Comparison of ENCODE assay signal across 1 cellular context in the genomic region with DNA sequence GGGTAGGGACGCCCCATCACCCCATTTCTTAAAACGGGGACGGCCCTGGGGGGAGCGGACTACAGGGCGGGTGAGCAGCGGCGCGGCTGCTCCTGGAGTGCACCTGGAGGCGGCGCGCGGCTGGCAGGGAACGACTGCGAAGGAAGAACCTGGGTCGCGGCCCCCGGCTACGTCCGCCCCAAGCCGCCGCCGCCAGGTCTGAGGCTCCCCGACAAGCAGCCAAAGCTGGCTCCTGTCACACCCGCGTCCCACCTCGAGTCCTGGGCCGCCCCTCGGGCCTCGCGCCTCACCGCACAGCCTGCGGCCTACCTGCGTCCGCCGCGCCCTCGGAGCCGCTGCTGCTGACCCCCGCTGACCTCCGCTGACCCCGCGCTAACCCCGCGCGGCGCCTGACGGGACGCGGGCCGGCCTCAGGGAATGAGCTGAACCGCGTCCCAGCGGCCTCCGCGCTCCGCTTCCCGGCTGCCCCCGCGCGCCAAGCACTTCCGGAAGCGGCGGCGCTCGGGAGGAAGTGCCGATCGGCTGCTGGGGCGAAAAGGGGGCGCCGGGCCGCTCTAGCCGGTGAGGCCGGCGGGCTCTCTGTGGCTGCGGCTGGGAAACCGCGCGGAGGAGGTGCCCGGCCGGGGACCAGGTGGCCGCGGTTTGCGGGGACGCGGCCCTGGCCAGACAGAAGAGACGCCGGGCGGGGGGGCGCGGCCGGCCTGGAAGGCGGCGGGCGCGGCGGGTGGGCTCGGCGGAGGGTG.
TF ChIP-seq lines count a peak whose summit lies in the region.

A gene with protein sequence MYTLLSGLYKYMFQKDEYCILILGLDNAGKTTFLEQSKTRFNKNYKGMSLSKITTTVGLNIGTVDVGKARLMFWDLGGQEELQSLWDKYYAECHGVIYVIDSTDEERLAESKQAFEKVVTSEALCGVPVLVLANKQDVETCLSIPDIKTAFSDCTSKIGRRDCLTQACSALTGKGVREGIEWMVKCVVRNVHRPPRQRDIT (minus strand): TSS at position 419 of the 743 bp plus-strand sequence. CDS start 885 bp downstream, outside the sequence.
A gene with protein sequence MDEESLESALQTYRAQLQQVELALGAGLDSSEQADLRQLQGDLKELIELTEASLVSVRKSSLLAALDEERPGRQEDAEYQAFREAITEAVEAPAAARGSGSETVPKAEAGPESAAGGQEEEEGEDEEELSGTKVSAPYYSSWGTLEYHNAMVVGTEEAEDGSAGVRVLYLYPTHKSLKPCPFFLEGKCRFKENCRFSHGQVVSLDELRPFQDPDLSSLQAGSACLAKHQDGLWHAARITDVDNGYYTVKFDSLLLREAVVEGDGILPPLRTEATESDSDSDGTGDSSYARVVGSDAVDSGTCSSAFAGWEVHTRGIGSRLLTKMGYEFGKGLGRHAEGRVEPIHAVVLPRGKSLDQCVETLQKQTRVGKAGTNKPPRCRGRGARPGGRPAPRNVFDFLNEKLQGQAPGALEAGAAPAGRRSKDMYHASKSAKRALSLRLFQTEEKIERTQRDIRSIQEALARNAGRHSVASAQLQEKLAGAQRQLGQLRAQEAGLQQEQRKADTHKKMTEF (plus strand): TSS at position 482 of the 743 bp plus-strand sequence. CDS start 542 bp downstream, outside the sequence.

TF ChIP-seq in K562, 482 proteins besides CTCF, POLR2A, EP300 and RAD21 (continued from another document and continues in another):
- TF ChIP-seq LCOR (CRISPR knock-in tag; IDR thresholded peaks at IDR 0.05): no peak
- peak; percentile 97 for TF ChIP-seq ZBTB1 (CRISPR knock-in tag; IDR thresholded peaks at IDR 0.05; ENCODE audit: borderline replicate concordance, low read depth)
- peak; percentile 23; the same call in 1 of the 2 replicates for TF ChIP-seq PML (IDR thresholded peaks at IDR 0.05; ENCODE audit: low read length)
- TF ChIP-seq, protein P1, sequence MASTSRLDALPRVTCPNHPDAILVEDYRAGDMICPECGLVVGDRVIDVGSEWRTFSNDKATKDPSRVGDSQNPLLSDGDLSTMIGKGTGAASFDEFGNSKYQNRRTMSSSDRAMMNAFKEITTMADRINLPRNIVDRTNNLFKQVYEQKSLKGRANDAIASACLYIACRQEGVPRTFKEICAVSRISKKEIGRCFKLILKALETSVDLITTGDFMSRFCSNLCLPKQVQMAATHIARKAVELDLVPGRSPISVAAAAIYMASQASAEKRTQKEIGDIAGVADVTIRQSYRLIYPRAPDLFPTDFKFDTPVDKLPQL (IDR thresholded peaks at IDR 0.05; ENCODE audit: extremely low read depth, insufficient read length): no peak
- TF ChIP-seq ILK (tag; IDR thresholded peaks at IDR 0.05; ENCODE audit: borderline replicate concordance, low read depth): no peak
- no peak for TF ChIP-seq ZNF507 (tag; conservative IDR thresholded peaks at IDR 0.05)
- TF ChIP-seq NFE2 (IDR thresholded peaks at IDR 0.05; ENCODE audit: low read depth): no peak
- no peak for TF ChIP-seq PTTG1 (tag; IDR thresholded peaks at IDR 0.05; ENCODE audit: low read depth)
- TF ChIP-seq ELF4 (CRISPR knock-in tag; IDR thresholded peaks at IDR 0.05): no peak
- TF ChIP-seq, protein P2, sequence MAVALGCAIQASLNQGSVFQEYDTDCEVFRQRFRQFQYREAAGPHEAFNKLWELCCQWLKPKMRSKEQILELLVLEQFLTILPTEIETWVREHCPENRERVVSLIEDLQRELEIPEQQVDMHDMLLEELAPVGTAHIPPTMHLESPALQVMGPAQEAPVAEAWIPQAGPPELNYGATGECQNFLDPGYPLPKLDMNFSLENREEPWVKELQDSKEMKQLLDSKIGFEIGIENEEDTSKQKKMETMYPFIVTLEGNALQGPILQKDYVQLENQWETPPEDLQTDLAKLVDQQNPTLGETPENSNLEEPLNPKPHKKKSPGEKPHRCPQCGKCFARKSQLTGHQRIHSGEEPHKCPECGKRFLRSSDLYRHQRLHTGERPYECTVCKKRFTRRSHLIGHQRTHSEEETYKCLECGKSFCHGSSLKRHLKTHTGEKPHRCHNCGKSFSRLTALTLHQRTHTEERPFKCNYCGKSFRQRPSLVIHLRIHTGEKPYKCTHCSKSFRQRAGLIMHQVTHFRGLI (CRISPR knock-in tag; IDR thresholded peaks at IDR 0.05): no peak
- TF ChIP-seq ZNF384 (IDR thresholded peaks at IDR 0.05; ENCODE audit: low read depth, low read length): no peak
- TF ChIP-seq, protein P3, sequence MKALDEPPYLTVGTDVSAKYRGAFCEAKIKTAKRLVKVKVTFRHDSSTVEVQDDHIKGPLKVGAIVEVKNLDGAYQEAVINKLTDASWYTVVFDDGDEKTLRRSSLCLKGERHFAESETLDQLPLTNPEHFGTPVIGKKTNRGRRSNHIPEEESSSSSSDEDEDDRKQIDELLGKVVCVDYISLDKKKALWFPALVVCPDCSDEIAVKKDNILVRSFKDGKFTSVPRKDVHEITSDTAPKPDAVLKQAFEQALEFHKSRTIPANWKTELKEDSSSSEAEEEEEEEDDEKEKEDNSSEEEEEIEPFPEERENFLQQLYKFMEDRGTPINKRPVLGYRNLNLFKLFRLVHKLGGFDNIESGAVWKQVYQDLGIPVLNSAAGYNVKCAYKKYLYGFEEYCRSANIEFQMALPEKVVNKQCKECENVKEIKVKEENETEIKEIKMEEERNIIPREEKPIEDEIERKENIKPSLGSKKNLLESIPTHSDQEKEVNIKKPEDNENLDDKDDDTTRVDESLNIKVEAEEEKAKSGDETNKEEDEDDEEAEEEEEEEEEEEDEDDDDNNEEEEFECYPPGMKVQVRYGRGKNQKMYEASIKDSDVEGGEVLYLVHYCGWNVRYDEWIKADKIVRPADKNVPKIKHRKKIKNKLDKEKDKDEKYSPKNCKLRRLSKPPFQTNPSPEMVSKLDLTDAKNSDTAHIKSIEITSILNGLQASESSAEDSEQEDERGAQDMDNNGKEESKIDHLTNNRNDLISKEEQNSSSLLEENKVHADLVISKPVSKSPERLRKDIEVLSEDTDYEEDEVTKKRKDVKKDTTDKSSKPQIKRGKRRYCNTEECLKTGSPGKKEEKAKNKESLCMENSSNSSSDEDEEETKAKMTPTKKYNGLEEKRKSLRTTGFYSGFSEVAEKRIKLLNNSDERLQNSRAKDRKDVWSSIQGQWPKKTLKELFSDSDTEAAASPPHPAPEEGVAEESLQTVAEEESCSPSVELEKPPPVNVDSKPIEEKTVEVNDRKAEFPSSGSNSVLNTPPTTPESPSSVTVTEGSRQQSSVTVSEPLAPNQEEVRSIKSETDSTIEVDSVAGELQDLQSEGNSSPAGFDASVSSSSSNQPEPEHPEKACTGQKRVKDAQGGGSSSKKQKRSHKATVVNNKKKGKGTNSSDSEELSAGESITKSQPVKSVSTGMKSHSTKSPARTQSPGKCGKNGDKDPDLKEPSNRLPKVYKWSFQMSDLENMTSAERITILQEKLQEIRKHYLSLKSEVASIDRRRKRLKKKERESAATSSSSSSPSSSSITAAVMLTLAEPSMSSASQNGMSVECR (CRISPR knock-in tag; IDR thresholded peaks at IDR 0.05): peak; percentile 91; the same call in 1 of the 2 replicates
- no peak for TF ChIP-seq HNRNPUL1 (IDR thresholded peaks at IDR 0.05; ENCODE audit: low read length)
- TF ChIP-seq ZNF584 (CRISPR knock-in tag; IDR thresholded peaks at IDR 0.05; ENCODE audit: low read depth): peak; percentile 84; the same call in 1 of the 2 replicates
- TF ChIP-seq ZNF23 (CRISPR knock-in tag; IDR thresholded peaks at IDR 0.05): no peak
- no peak for TF ChIP-seq SRSF9 (IDR thresholded peaks at IDR 0.05; ENCODE audit: borderline replicate concordance, low read depth, low read length)
- no peak for TF ChIP-seq POU5F1 (IDR thresholded peaks at IDR 0.05; ENCODE audit: borderline replicate concordance, low read depth, low read length, partially characterized antibody)
- 0 out of 2 replicates have a peak, but pooled peaks have one; percentile 22 for TF ChIP-seq ZNF282 (CRISPR knock-in tag; IDR thresholded peaks at IDR 0.05)
- TF ChIP-seq MAZ (CRISPR knock-in tag; conservative IDR thresholded peaks at IDR 0.05 in 1 of 2, IDR thresholded peaks at IDR 0.05 in 1 of 2): peak; percentile 82 to 84; a peak in 3 of 4 replicates
- TF ChIP-seq, protein P4, sequence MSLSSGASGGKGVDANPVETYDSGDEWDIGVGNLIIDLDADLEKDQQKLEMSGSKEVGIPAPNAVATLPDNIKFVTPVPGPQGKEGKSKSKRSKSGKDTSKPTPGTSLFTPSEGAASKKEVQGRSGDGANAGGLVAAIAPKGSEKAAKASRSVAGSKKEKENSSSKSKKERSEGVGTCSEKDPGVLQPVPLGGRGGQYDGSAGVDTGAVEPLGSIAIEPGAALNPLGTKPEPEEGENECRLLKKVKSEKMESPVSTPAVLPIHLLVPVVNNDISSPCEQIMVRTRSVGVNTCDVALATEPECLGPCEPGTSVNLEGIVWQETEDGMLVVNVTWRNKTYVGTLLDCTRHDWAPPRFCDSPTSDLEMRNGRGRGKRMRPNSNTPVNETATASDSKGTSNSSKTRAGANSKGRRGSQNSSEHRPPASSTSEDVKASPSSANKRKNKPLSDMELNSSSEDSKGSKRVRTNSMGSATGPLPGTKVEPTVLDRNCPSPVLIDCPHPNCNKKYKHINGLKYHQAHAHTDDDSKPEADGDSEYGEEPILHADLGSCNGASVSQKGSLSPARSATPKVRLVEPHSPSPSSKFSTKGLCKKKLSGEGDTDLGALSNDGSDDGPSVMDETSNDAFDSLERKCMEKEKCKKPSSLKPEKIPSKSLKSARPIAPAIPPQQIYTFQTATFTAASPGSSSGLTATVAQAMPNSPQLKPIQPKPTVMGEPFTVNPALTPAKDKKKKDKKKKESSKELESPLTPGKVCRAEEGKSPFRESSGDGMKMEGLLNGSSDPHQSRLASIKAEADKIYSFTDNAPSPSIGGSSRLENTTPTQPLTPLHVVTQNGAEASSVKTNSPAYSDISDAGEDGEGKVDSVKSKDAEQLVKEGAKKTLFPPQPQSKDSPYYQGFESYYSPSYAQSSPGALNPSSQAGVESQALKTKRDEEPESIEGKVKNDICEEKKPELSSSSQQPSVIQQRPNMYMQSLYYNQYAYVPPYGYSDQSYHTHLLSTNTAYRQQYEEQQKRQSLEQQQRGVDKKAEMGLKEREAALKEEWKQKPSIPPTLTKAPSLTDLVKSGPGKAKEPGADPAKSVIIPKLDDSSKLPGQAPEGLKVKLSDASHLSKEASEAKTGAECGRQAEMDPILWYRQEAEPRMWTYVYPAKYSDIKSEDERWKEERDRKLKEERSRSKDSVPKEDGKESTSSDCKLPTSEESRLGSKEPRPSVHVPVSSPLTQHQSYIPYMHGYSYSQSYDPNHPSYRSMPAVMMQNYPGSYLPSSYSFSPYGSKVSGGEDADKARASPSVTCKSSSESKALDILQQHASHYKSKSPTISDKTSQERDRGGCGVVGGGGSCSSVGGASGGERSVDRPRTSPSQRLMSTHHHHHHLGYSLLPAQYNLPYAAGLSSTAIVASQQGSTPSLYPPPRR (CRISPR knock-in tag; IDR thresholded peaks at IDR 0.05; ENCODE audit: borderline replicate concordance): no peak
- TF ChIP-seq, protein P5, sequence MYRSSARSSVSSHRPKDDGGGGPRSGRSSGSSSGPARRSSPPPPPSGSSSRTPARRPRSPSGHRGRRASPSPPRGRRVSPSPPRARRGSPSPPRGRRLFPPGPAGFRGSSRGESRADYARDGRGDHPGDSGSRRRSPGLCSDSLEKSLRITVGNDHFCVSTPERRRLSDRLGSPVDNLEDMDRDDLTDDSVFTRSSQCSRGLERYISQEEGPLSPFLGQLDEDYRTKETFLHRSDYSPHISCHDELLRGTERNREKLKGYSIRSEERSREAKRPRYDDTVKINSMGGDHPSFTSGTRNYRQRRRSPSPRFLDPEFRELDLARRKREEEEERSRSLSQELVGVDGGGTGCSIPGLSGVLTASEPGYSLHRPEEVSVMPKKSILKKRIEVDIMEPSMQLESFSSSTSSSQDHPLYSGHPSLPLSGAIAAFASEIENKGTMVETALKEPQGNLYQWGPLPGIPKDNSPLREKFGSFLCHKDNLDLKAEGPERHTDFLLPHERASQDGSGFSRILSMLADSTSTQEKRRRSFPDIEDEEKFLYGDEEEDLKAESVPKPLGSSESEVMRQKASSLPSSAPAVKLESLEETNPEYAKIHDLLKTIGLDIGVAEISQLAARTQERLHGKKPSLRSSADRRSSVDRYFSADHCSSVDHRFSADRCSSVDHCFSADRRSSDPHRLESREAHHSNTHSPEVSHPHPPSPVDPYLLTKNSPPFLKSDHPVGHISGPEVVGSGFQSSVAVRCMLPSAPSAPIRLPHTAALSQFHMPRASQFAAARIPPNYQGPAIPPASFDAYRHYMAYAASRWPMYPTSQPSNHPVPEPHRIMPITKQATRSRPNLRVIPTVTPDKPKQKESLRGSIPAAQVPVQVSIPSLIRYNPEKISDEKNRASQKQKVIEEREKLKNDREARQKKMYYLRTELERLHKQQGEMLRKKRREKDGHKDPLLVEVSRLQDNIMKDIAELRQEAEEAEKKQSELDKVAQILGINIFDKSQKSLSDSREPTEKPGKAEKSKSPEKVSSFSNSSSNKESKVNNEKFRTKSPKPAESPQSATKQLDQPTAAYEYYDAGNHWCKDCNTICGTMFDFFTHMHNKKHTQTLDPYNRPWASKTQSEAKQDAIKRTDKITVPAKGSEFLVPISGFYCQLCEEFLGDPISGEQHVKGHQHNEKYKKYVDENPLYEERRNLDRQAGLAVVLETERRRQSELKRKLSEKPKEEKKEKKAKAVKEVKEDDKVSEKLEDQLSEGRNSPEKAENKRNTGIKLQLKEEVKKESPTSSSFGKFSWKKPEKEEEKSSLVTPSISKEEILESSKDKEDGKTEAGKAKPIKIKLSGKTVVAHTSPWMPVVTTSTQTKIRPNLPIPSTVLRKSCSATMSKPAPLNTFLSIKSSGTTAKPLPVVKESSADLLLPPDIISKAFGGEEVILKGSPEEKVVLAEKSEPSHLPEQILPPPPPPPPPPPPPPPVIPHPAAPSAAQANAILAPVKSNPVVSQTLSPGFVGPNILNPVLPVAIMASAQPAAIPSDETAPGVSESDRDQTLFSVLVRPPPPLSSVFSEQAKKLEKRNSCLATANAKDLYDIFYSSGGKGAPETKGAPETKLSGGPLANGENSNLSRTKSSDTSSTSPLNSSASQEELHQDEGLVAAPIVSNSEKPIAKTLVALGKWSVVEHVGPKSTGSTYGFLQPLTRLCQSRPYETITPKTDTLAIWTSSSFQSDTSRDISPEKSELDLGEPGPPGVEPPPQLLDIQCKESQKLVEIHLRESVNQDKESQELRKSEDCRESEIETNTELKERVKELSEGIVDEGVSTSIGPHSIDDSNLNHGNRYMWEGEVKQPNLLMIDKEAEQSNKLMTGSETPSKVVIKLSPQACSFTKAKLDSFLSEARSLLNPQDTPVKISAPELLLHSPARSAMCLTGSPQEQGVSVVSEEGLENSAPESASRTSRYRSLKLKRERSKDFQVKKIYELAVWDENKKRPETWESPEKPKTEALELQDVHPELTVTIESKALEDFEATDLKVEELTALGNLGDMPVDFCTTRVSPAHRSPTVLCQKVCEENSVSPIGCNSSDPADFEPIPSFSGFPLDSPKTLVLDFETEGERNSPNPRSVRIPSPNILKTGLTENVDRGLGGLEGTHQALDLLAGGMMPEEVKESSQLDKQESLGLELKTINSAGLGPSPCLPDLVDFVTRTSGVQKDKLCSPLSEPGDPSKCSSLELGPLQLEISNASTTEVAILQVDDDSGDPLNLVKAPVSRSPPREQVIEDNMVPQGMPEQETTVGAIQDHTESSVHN (IDR thresholded peaks at IDR 0.05; ENCODE audit: borderline replicate concordance in 1 of 2, low read depth in 1 of 2): no peak
